In genomic region chr9:133979124-133979920, GRCh38 we compare ENCODE assay signal across 10 cellular contexts. TPM values are rescaled to one million over a fixed set of nuclear protein-coding genes. Genes with fewer than 3 reads are reported as not detected.
DNase-seq lines count a peak whose midpoint lies in the region; ATAC-seq and TF ChIP-seq lines count a peak whose summit lies in the region.
"Had no signal": no experiment of that assay in that cellular context is flagged by ENCODE, and none has a peak within 500 bp of the region (broad histone marks: within the 10 kb centered on the region; RNA-seq: fewer than 3 reads in every experiment).

No MANE protein-coding gene starts in this region.

- H3K79me2 ChIP-seq in DOHH2 (ENCODE audit: control insufficient read depth, low read length), result peaks cover 100% of the 10 kb centered on the region

- H3K27me3 ChIP-seq in DOHH2 (ENCODE audit: control insufficient read depth, low read length), result no peaks in the 10 kb centered on the region
- no peaks in the 10 kb centered on the region for H3K27me3 ChIP-seq in naive thymus-derived CD4-positive, alpha-beta T cell (ENCODE audit: control insufficient read depth in 2 of 2, insufficient read depth in 2 of 2, low read length in 2 of 2)

- CTCF ChIA-PET in naive thymus-derived CD4-positive, alpha-beta T cell (lab: Charles Lee), result no interaction called here
- CTCF ChIA-PET in activated CD4-positive, alpha-beta memory T cell treated with anti-CD3 and anti-CD28 coated beads, Interleukin-2, amount 10 ng/mL, durations not matched to agents 7 days and 5 days (lab: Charles Lee), result interaction anchor here (0.6 kb wide), 1 partner anchor 1240 kb away, joined by 3 read pairs; no protein-coding TSS in a partner anchor

- peak overlapping the region; percentile 57 for H3K27ac ChIP-seq in DOHH2 (ENCODE audit: low read depth, low read length)
- H3K27ac ChIP-seq in naive thymus-derived CD4-positive, alpha-beta T cell (ENCODE audit: low read depth, low read length), result no peak overlapping the region

- no peak for TF ChIP-seq CTCF in DOHH2 (IDR thresholded peaks at IDR 0.05; ENCODE audit: low read depth, low read length, poor library complexity, severe bottlenecking)
- TF ChIP-seq CTCF in endothelial cell (IDR thresholded peaks at IDR 0.05; ENCODE audit: unreplicated experiment), result no peak

- no peaks in the 10 kb centered on the region for H3K9me2 ChIP-seq in DOHH2 (replicated peaks; ENCODE audit: control insufficient read depth, low read length)

- peak; percentile 60 for ATAC-seq in HG03066 (IDR thresholded peaks at IDR 0.05; ENCODE audit: low read depth, unreplicated experiment)
- peak; percentile 27 for ATAC-seq in naive thymus-derived CD4-positive, alpha-beta T cell

- H3K4me1 ChIP-seq in DOHH2 (ENCODE audit: control insufficient read depth, low read length), result peaks cover 58% of the 10 kb centered on the region
- H3K4me1 ChIP-seq in naive thymus-derived CD4-positive, alpha-beta T cell (ENCODE audit: control insufficient read depth in 2 of 2, insufficient read depth in 2 of 2, low read length in 2 of 2), result no peaks in the 10 kb centered on the region

- H3K9me3 Mint-ChIP-seq in endothelial cell (ENCODE audit: unreplicated experiment), result no peaks in the 10 kb centered on the region
- no peaks in the 10 kb centered on the region for H3K9me3 Mint-ChIP-seq in naive thymus-derived CD4-positive, alpha-beta T cell
- H3K9me3 Mint-ChIP-seq in activated T-cell treated with anti-CD3 and anti-CD28 coated beads, Interleukin-2, amount 50 U/mL, for 24 hours, result no peaks in the 10 kb centered on the region
- no peaks in the 10 kb centered on the region for H3K9me3 Mint-ChIP-seq in activated CD4-positive, alpha-beta memory T cell treated with anti-CD3 and anti-CD28 coated beads, Interleukin-2, amount 10 ng/mL, durations not matched to agents 7 days and 5 days

- H4K20me1 ChIP-seq in DOHH2 (ENCODE audit: control insufficient read depth, insufficient read depth, low read depth, low read length), result peaks cover 36% of the 10 kb centered on the region

- in situ Hi-C loops in ACHN (cut with HindIII; ENCODE audit: low pct_ligation_motif_present, low pct_unique_long_range_greater_than_20kb, low sequenced_read_pairs), result loop anchor here (25.0 kb wide), 1 partner anchor 192 kb away; no protein-coding TSS in a partner anchor

- H3K27ac Mint-ChIP-seq in endothelial cell (ENCODE audit: unreplicated experiment), result peak overlapping the region; percentile 80
- H3K27ac Mint-ChIP-seq in naive thymus-derived CD4-positive, alpha-beta T cell, result no peak overlapping the region
- no peak overlapping the region for H3K27ac Mint-ChIP-seq in activated T-cell treated with anti-CD3 and anti-CD28 coated beads, Interleukin-2, amount 50 U/mL, for 24 hours
- no peak overlapping the region for H3K27ac Mint-ChIP-seq in activated CD4-positive, alpha-beta memory T cell treated with anti-CD3 and anti-CD28 coated beads, Interleukin-2, amount 10 ng/mL, durations not matched to agents 7 days and 5 days

- peaks cover 2% of the 10 kb centered on the region for H3K27me3 Mint-ChIP-seq in endothelial cell (ENCODE audit: unreplicated experiment)
- H3K27me3 Mint-ChIP-seq in naive thymus-derived CD4-positive, alpha-beta T cell, result no peaks in the 10 kb centered on the region
- H3K27me3 Mint-ChIP-seq in activated T-cell treated with anti-CD3 and anti-CD28 coated beads, Interleukin-2, amount 50 U/mL, for 24 hours, result no peaks in the 10 kb centered on the region
- no peaks in the 10 kb centered on the region for H3K27me3 Mint-ChIP-seq in activated CD4-positive, alpha-beta memory T cell treated with anti-CD3 and anti-CD28 coated beads, Interleukin-2, amount 10 ng/mL, durations not matched to agents 7 days and 5 days

- intact Hi-C loops in naive thymus-derived CD4-positive, alpha-beta T cell (cut with micrococcal nuclease), result no loop called here

- H3K4me1 Mint-ChIP-seq in endothelial cell (ENCODE audit: unreplicated experiment), result peaks cover 30% of the 10 kb centered on the region
- no peaks in the 10 kb centered on the region for H3K4me1 Mint-ChIP-seq in naive thymus-derived CD4-positive, alpha-beta T cell
- H3K4me1 Mint-ChIP-seq in activated T-cell treated with anti-CD3 and anti-CD28 coated beads, Interleukin-2, amount 50 U/mL, for 24 hours (ENCODE audit: low read depth), result no peaks in the 10 kb centered on the region
- no peaks in the 10 kb centered on the region for H3K4me1 Mint-ChIP-seq in activated CD4-positive, alpha-beta memory T cell treated with anti-CD3 and anti-CD28 coated beads, Interleukin-2, amount 10 ng/mL, durations not matched to agents 7 days and 5 days

- peak overlapping the region; percentile 68 for H3K4me3 ChIP-seq in DOHH2 (ENCODE audit: low read length)
- H3K4me3 ChIP-seq in naive thymus-derived CD4-positive, alpha-beta T cell (ENCODE audit: low read length), result no peak overlapping the region
- H3K4me3 ChIP-seq: skin epidermis had no signal

- no peaks in the 10 kb centered on the region for H3K9me3 ChIP-seq in DOHH2 (ENCODE audit: control insufficient read depth, insufficient read depth, low read length)
- H3K9me3 ChIP-seq in naive thymus-derived CD4-positive, alpha-beta T cell (ENCODE audit: control insufficient read depth in 2 of 3, low read length in 3 of 3), result no peaks in the 10 kb centered on the region

- DNase-seq in endothelial cell (ENCODE audit: low spot score) (peak; percentile 60), H4 (ENCODE audit: low spot score) (no peak), ACHN (no peak)
- DNase-seq in naive thymus-derived CD4-positive, alpha-beta T cell, result no peak
- no peak for DNase-seq in activated T-cell treated with anti-CD3 and anti-CD28 coated beads, Interleukin-2, amount 50 U/mL, for 24 hours
- no peak for DNase-seq in activated CD4-positive, alpha-beta memory T cell treated with anti-CD3 and anti-CD28 coated beads, Interleukin-2, amount 10 ng/mL, durations not matched to agents 7 days and 5 days
- DNase-seq: SHP77 had no signal

- H3K36me3 ChIP-seq in DOHH2 (ENCODE audit: control insufficient read depth, low read length), result no peaks in the 10 kb centered on the region
- H3K36me3 ChIP-seq in naive thymus-derived CD4-positive, alpha-beta T cell (ENCODE audit: control insufficient read depth in 2 of 3, insufficient read depth in 3 of 3, low read length in 3 of 3), result no peaks in the 10 kb centered on the region

- H3K4me3 Mint-ChIP-seq in endothelial cell (ENCODE audit: unreplicated experiment), result no peak overlapping the region
- no peak overlapping the region for H3K4me3 Mint-ChIP-seq in naive thymus-derived CD4-positive, alpha-beta T cell
- no peak overlapping the region for H3K4me3 Mint-ChIP-seq in activated T-cell treated with anti-CD3 and anti-CD28 coated beads, Interleukin-2, amount 50 U/mL, for 24 hours
- H3K4me3 Mint-ChIP-seq in activated CD4-positive, alpha-beta memory T cell treated with anti-CD3 and anti-CD28 coated beads, Interleukin-2, amount 10 ng/mL, durations not matched to agents 7 days and 5 days, result no peak overlapping the region

- POLR2A ChIA-PET in naive thymus-derived CD4-positive, alpha-beta T cell (lab: Charles Lee), result no interaction called here
- POLR2A ChIA-PET in activated CD4-positive, alpha-beta memory T cell treated with anti-CD3 and anti-CD28 coated beads, Interleukin-2, amount 10 ng/mL, durations not matched to agents 7 days and 5 days (lab: Charles Lee), result no interaction called here

- no peaks in the 10 kb centered on the region for H3K36me3 Mint-ChIP-seq in endothelial cell (ENCODE audit: low read depth, unreplicated experiment)
- no peaks in the 10 kb centered on the region for H3K36me3 Mint-ChIP-seq in naive thymus-derived CD4-positive, alpha-beta T cell
- no peaks in the 10 kb centered on the region for H3K36me3 Mint-ChIP-seq in activated T-cell treated with anti-CD3 and anti-CD28 coated beads, Interleukin-2, amount 50 U/mL, for 24 hours (ENCODE audit: low read depth)
- no peaks in the 10 kb centered on the region for H3K36me3 Mint-ChIP-seq in activated CD4-positive, alpha-beta memory T cell treated with anti-CD3 and anti-CD28 coated beads, Interleukin-2, amount 10 ng/mL, durations not matched to agents 7 days and 5 days (ENCODE audit: low read depth)

- 0 out of 2 replicates have a peak, but pooled peaks cover 3% of the 10 kb centered on the region for H3F3A ChIP-seq in DOHH2 (ENCODE audit: control insufficient read depth, insufficient read depth)

- H3K4me2 ChIP-seq in DOHH2 (ENCODE audit: low read length), result peak overlapping the region; percentile 95

RNA-seq across cellular contexts. Expression of gene VAV2, which starts 12.8 kb away (rescaled TPM):
- total RNA-seq in endothelial cell (ENCODE audit: unreplicated experiment), result 27.2 TPM
- total RNA-seq in naive thymus-derived CD4-positive, alpha-beta T cell, result 10 to 100 TPM in 1 of 5 experiments, 1 to 10 TPM in 4; 1.9 to 14.4 (median 3.2) TPM
- polyA plus RNA-seq in naive thymus-derived CD4-positive, alpha-beta T cell, result under 1 TPM; 0.18 to 0.31 TPM
- total RNA-seq in H4 (2014; rRNA removed; shearing (Covaris generic)), result 4.5 and 6.1 TPM in 2 replicates
- total RNA-seq in activated CD4-positive, alpha-beta memory T cell treated with anti-CD3 and anti-CD28 coated beads, Interleukin-2, amount 10 ng/mL, durations not matched to agents 7 days and 5 days, result 1 to 10 TPM; 2.4 to 2.9 TPM

RNA-seq across cellular contexts. Expression of gene BRD3OS, which starts 46.0 kb away (rescaled TPM):
- 11.4 TPM for total RNA-seq in endothelial cell (ENCODE audit: unreplicated experiment)
- total RNA-seq in naive thymus-derived CD4-positive, alpha-beta T cell, result 10 to 100 TPM in 3 of 5 experiments, 1 to 10 TPM in 2; 8.3 to 19.3 (median 12.7) TPM
- polyA plus RNA-seq in naive thymus-derived CD4-positive, alpha-beta T cell, result 10 to 100 TPM; 22.1 to 28.1 TPM
- total RNA-seq in H4 (2014; rRNA removed; shearing (Covaris generic)), result 23.1 and 26.4 TPM in 2 replicates
- 10 to 100 TPM in 1 of 2 experiments, 1 to 10 TPM in 1; 9.6 to 10.3 TPM for total RNA-seq in activated CD4-positive, alpha-beta memory T cell treated with anti-CD3 and anti-CD28 coated beads, Interleukin-2, amount 10 ng/mL, durations not matched to agents 7 days and 5 days
